1 cellular context compared by ENCODE assay signal in the genomic region with DNA sequence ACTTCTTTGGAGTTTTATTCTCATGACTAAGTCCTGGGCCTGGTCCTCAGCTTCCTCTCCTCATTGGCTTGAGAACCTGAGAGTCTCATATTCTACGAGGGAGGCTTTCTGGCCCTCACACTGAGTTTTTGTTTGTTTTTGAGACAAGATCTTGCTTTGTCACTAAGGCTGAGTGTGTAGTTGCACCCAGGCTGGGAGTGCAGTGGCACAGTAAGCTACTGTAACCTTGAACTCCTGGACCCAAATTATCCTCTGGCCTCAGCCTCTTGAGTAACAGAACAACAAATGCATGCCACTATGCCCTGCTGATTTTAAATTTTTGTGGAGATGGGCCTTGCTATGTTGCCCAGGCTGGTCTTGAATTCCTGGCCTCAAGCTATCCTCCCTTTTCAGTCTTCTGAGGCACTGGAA.
A peak's percentile ranks its signal among the peaks of the same experiment; 100 is the strongest.
TF ChIP-seq lines count a peak whose summit lies in the region.

No MANE protein-coding gene starts in this region.

TF ChIP-seq in HepG2, 621 proteins besides CTCF, POLR2A, EP300 and RAD21 (continued from another document and continues in another):
- TF ChIP-seq, protein P1, sequence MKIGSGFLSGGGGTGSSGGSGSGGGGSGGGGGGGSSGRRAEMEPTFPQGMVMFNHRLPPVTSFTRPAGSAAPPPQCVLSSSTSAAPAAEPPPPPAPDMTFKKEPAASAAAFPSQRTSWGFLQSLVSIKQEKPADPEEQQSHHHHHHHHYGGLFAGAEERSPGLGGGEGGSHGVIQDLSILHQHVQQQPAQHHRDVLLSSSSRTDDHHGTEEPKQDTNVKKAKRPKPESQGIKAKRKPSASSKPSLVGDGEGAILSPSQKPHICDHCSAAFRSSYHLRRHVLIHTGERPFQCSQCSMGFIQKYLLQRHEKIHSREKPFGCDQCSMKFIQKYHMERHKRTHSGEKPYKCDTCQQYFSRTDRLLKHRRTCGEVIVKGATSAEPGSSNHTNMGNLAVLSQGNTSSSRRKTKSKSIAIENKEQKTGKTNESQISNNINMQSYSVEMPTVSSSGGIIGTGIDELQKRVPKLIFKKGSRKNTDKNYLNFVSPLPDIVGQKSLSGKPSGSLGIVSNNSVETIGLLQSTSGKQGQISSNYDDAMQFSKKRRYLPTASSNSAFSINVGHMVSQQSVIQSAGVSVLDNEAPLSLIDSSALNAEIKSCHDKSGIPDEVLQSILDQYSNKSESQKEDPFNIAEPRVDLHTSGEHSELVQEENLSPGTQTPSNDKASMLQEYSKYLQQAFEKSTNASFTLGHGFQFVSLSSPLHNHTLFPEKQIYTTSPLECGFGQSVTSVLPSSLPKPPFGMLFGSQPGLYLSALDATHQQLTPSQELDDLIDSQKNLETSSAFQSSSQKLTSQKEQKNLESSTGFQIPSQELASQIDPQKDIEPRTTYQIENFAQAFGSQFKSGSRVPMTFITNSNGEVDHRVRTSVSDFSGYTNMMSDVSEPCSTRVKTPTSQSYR (CRISPR knock-in tag; IDR thresholded peaks at IDR 0.05; ENCODE audit: borderline replicate concordance) = peak; percentile 42; the same call in 1 of the 2 replicates
- TF ChIP-seq, protein P2, sequence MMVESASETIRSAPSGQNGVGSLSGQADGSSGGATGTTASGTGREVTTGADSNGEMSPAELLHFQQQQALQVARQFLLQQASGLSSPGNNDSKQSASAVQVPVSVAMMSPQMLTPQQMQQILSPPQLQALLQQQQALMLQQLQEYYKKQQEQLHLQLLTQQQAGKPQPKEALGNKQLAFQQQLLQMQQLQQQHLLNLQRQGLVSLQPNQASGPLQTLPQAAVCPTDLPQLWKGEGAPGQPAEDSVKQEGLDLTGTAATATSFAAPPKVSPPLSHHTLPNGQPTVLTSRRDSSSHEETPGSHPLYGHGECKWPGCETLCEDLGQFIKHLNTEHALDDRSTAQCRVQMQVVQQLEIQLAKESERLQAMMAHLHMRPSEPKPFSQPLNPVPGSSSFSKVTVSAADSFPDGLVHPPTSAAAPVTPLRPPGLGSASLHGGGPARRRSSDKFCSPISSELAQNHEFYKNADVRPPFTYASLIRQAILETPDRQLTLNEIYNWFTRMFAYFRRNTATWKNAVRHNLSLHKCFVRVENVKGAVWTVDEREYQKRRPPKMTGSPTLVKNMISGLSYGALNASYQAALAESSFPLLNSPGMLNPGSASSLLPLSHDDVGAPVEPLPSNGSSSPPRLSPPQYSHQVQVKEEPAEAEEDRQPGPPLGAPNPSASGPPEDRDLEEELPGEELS (CRISPR knock-in tag; IDR thresholded peaks at IDR 0.05) = peak; percentile 91
- TF ChIP-seq ZNF615 (CRISPR knock-in tag; IDR thresholded peaks at IDR 0.05; ENCODE audit: borderline replicate concordance) (no peak), KLF13 (CRISPR knock-in tag; IDR thresholded peaks at IDR 0.05) (no peak), ZNF274 (CRISPR knock-in tag; IDR thresholded peaks at IDR 0.05) (no peak), IKZF4 (CRISPR knock-in tag; IDR thresholded peaks at IDR 0.05; ENCODE audit: borderline replicate concordance, low read depth, not compliant biosample characterization) (no peak), ZNF644 (CRISPR knock-in tag; IDR thresholded peaks at IDR 0.05; ENCODE audit: low read depth) (peak; percentile 92), MED8 (CRISPR knock-in tag; IDR thresholded peaks at IDR 0.05; ENCODE audit: insufficient replicate concordance) (no peak), ZNF570 (CRISPR knock-in tag; IDR thresholded peaks at IDR 0.05; ENCODE audit: borderline replicate concordance) (no peak), SOX13 (IDR thresholded peaks at IDR 0.05) (peak; percentile 54; the same call in 1 of the 2 replicates), SOX13 (CRISPR knock-in tag; conservative IDR thresholded peaks at IDR 0.05 in 1 of 2, IDR thresholded peaks at IDR 0.05 in 1 of 2) (peak in 1 of 2 experiments; percentile 80; a peak in 2 of 4 replicates), HMG20B (CRISPR knock-in tag; conservative IDR thresholded peaks at IDR 0.05) (peak; percentile 35; the same call in 1 of the 2 replicates), ZMAT3 (CRISPR knock-in tag; conservative IDR thresholded peaks at IDR 0.05) (no peak; the same call in 1 of the 2 replicates), HMG20A (CRISPR knock-in tag; IDR thresholded peaks at IDR 0.05; ENCODE audit: borderline replicate concordance) (peak; percentile 90; the same call in 1 of the 2 replicates), ISX (CRISPR knock-in tag; conservative IDR thresholded peaks at IDR 0.05) (no peak), ZNF430 (CRISPR knock-in tag; IDR thresholded peaks at IDR 0.05) (peak; percentile 73; the same call in 1 of the 2 replicates), PRPF4 (IDR thresholded peaks at IDR 0.05; ENCODE audit: low read depth, low read length, poor library complexity, severe bottlenecking) (no peak), NFKBIZ (CRISPR knock-in tag; IDR thresholded peaks at IDR 0.05) (no peak), ZFP62 (CRISPR knock-in tag; IDR thresholded peaks at IDR 0.05) (no peak), ZBTB7B (CRISPR knock-in tag; IDR thresholded peaks at IDR 0.05) (peak; percentile 50; the same call in 1 of the 2 replicates), KLF16 (CRISPR knock-in tag; IDR thresholded peaks at IDR 0.05) (peak in 1 of 2 experiments; percentile 59; a peak in 1 of 4 replicates), ZNF749 (CRISPR knock-in tag; IDR thresholded peaks at IDR 0.05; ENCODE audit: borderline replicate concordance) (no peak), ZEB1 (IDR thresholded peaks at IDR 0.05; ENCODE audit: insufficient replicate concordance, low read depth) (peak; percentile 27), POLR2AphosphoS5 (IDR thresholded peaks at IDR 0.05; ENCODE audit: low read depth, low read length) (no peak), TAF1 (CRISPR knock-in tag; IDR thresholded peaks at IDR 0.05) (no peak), FOXK2 (IDR thresholded peaks at IDR 0.05) (peak; percentile 28; the same call in 1 of the 2 replicates), ATF7 (IDR thresholded peaks at IDR 0.05) (no peak), ATF7 (CRISPR knock-in tag; IDR thresholded peaks at IDR 0.05) (no peak), KDM1A (CRISPR knock-in tag; IDR thresholded peaks at IDR 0.05) (0 out of 2 replicates have a peak, but pooled peaks have one; percentile 8), SKI (IDR thresholded peaks at IDR 0.05; ENCODE audit: partially characterized antibody) (peak; percentile 50), AKAP8 (CRISPR knock-in tag; IDR thresholded peaks at IDR 0.05) (no peak), SRSF1 (optimal IDR thresholded peaks at IDR 0.05; ENCODE audit: low read depth, low read length) (no peak), SMAD1 (CRISPR knock-in tag; IDR thresholded peaks at IDR 0.05; ENCODE audit: borderline replicate concordance, low read depth) (no peak), ZNF569 (CRISPR knock-in tag; IDR thresholded peaks at IDR 0.05; ENCODE audit: borderline replicate concordance) (no peak), ZSCAN20 (CRISPR knock-in tag; IDR thresholded peaks at IDR 0.05; ENCODE audit: borderline replicate concordance) (no peak), MAFF (IDR thresholded peaks at IDR 0.05; ENCODE audit: low read depth, low read length) (no peak), ZNF296 (CRISPR knock-in tag; conservative IDR thresholded peaks at IDR 0.05) (no peak), FLYWCH1 (CRISPR knock-in tag; IDR thresholded peaks at IDR 0.05) (no peak), TBX3 (IDR thresholded peaks at IDR 0.05; ENCODE audit: borderline replicate concordance) (peak; percentile 50; the same call in 1 of the 2 replicates), NR2F1 (CRISPR knock-in tag; IDR thresholded peaks at IDR 0.05) (peak in 1 of 2 experiments; percentile 8; a peak in 1 of 4 replicates), HNRNPLL (IDR thresholded peaks at IDR 0.05; ENCODE audit: low read depth, low read length, poor library complexity, severe bottlenecking) (no peak), TBL1XR1 (IDR thresholded peaks at IDR 0.05; ENCODE audit: borderline replicate concordance, low read length, partially characterized antibody) (no peak), PCBP2 (optimal IDR thresholded peaks at IDR 0.05; ENCODE audit: low read depth, low read length, poor library complexity, severe bottlenecking) (no peak), PHF20 (CRISPR knock-in tag; IDR thresholded peaks at IDR 0.05) (no peak), ZNF432 (CRISPR knock-in tag; IDR thresholded peaks at IDR 0.05; ENCODE audit: borderline replicate concordance) (no peak), ZNF367 (CRISPR knock-in tag; IDR thresholded peaks at IDR 0.05; ENCODE audit: borderline replicate concordance) (no peak), TSC22D2 (CRISPR knock-in tag; IDR thresholded peaks at IDR 0.05; ENCODE audit: borderline replicate concordance) (no peak; the same call in 1 of the 2 replicates), GTF2F1 (IDR thresholded peaks at IDR 0.05; ENCODE audit: low read length) (no peak)
- TF ChIP-seq, protein P3, sequence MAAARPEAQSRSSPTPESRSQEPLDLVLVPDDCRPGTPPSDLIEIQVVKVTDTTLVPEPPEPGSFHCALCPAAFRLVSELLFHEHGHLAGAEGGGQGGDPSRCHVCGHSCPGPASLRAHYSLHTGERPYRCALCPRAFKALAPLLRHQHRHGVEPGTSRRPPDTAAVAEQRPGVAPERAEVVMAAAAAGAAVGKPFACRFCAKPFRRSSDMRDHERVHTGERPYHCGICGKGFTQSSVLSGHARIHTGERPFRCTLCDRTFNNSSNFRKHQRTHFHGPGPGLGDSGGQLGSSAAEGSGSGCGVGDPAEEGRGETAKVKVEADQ (CRISPR knock-in tag; IDR thresholded peaks at IDR 0.05; ENCODE audit: borderline replicate concordance) = no peak
- TF ChIP-seq, protein P4, sequence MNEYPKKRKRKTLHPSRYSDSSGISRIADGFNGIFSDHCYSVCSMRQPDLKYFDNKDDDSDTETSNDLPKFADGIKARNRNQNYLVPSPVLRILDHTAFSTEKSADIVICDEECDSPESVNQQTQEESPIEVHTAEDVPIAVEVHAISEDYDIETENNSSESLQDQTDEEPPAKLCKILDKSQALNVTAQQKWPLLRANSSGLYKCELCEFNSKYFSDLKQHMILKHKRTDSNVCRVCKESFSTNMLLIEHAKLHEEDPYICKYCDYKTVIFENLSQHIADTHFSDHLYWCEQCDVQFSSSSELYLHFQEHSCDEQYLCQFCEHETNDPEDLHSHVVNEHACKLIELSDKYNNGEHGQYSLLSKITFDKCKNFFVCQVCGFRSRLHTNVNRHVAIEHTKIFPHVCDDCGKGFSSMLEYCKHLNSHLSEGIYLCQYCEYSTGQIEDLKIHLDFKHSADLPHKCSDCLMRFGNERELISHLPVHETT (CRISPR knock-in tag; conservative IDR thresholded peaks at IDR 0.05) = no peak
- TF ChIP-seq, protein P5, sequence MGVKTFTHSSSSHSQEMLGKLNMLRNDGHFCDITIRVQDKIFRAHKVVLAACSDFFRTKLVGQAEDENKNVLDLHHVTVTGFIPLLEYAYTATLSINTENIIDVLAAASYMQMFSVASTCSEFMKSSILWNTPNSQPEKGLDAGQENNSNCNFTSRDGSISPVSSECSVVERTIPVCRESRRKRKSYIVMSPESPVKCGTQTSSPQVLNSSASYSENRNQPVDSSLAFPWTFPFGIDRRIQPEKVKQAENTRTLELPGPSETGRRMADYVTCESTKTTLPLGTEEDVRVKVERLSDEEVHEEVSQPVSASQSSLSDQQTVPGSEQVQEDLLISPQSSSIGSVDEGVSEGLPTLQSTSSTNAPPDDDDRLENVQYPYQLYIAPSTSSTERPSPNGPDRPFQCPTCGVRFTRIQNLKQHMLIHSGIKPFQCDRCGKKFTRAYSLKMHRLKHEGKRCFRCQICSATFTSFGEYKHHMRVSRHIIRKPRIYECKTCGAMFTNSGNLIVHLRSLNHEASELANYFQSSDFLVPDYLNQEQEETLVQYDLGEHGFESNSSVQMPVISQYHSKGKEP (CRISPR knock-in tag; IDR thresholded peaks at IDR 0.05) = no peak
- TF ChIP-seq, protein P6, sequence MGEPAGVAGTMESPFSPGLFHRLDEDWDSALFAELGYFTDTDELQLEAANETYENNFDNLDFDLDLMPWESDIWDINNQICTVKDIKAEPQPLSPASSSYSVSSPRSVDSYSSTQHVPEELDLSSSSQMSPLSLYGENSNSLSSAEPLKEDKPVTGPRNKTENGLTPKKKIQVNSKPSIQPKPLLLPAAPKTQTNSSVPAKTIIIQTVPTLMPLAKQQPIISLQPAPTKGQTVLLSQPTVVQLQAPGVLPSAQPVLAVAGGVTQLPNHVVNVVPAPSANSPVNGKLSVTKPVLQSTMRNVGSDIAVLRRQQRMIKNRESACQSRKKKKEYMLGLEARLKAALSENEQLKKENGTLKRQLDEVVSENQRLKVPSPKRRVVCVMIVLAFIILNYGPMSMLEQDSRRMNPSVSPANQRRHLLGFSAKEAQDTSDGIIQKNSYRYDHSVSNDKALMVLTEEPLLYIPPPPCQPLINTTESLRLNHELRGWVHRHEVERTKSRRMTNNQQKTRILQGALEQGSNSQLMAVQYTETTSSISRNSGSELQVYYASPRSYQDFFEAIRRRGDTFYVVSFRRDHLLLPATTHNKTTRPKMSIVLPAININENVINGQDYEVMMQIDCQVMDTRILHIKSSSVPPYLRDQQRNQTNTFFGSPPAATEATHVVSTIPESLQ (CRISPR knock-in tag; conservative IDR thresholded peaks at IDR 0.05) = no peak
- TF ChIP-seq, protein P7, sequence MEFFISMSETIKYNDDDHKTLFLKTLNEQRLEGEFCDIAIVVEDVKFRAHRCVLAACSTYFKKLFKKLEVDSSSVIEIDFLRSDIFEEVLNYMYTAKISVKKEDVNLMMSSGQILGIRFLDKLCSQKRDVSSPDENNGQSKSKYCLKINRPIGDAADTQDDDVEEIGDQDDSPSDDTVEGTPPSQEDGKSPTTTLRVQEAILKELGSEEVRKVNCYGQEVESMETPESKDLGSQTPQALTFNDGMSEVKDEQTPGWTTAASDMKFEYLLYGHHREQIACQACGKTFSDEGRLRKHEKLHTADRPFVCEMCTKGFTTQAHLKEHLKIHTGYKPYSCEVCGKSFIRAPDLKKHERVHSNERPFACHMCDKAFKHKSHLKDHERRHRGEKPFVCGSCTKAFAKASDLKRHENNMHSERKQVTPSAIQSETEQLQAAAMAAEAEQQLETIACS (CRISPR knock-in tag; IDR thresholded peaks at IDR 0.05) = no peak
- TF ChIP-seq, protein P8, sequence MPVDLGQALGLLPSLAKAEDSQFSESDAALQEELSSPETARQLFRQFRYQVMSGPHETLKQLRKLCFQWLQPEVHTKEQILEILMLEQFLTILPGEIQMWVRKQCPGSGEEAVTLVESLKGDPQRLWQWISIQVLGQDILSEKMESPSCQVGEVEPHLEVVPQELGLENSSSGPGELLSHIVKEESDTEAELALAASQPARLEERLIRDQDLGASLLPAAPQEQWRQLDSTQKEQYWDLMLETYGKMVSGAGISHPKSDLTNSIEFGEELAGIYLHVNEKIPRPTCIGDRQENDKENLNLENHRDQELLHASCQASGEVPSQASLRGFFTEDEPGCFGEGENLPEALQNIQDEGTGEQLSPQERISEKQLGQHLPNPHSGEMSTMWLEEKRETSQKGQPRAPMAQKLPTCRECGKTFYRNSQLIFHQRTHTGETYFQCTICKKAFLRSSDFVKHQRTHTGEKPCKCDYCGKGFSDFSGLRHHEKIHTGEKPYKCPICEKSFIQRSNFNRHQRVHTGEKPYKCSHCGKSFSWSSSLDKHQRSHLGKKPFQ (CRISPR knock-in tag; IDR thresholded peaks at IDR 0.05; ENCODE audit: insufficient replicate concordance) = no peak
- TF ChIP-seq, protein P9, sequence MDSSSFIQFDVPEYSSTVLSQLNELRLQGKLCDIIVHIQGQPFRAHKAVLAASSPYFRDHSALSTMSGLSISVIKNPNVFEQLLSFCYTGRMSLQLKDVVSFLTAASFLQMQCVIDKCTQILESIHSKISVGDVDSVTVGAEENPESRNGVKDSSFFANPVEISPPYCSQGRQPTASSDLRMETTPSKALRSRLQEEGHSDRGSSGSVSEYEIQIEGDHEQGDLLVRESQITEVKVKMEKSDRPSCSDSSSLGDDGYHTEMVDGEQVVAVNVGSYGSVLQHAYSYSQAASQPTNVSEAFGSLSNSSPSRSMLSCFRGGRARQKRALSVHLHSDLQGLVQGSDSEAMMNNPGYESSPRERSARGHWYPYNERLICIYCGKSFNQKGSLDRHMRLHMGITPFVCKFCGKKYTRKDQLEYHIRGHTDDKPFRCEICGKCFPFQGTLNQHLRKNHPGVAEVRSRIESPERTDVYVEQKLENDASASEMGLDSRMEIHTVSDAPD (CRISPR knock-in tag; IDR thresholded peaks at IDR 0.05) = no peak; the same call in 1 of the 2 replicates
